29 cellular contexts compared by ENCODE assay signal in the genomic region with DNA sequence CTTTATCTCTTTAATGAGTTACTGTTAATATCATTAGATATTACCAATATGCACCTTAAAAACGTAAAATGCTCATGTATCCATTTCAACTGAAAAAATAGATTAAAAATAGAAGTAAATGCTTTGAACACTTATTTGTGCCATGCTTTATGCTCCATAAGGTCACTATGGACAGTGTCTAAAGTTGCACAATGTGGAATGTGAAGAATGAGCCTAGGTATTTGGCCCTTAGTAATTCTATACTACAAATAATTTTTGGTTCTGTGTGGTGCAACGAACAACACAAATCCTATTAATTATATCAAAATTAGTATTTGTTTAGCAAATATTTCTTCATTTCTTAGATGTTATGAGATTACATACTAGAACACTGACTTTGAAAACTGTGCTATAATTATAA.
"Had no signal": no experiment of that assay in that cellular context is flagged by ENCODE, and none has a peak within 500 bp of the region (broad histone marks: within the 10 kb centered on the region; RNA-seq: fewer than 3 reads in every experiment).

No MANE protein-coding gene starts in this region.

- H3K27me3 ChIP-seq: ascending aorta, cardiac muscle cell had no signal

- H3K27ac ChIP-seq: ascending aorta, cardiac muscle cell, VCaP had no signal

- H3K9me3 ChIP-seq: ascending aorta had no signal

- DNase-seq: activated B cell treated with CpG ODN at 0.5 μM for 24 hours; activated CD4-positive, alpha-beta memory T cell treated with anti-CD3 and anti-CD28 coated beads, Interleukin-2, amount 10 ng/mL, durations not matched to agents 7 days and 5 days; activated CD4-positive, alpha-beta T cell treated with anti-CD3 and anti-CD28 coated beads for 4 hours; activated CD4-positive, alpha-beta T cell treated with anti-CD3 and anti-CD28 coated beads, Interleukin-2, amount 10 ng/mL, durations not matched to agents 24 days and 14 days; activated CD4-positive, alpha-beta T cell treated with anti-CD3 and anti-CD28 coated beads, Interleukin-2, amount 50 U/mL, for 1 hour; activated CD4-positive, alpha-beta T cell treated with anti-CD3 and anti-CD28 coated beads, Interleukin-2, amount 50 U/mL, for 4 hours; activated CD4-positive, CD25-positive, alpha-beta regulatory T cell treated with anti-CD3 and anti-CD28 coated beads, Interleukin-2, amount 50 U/mL, for 72 hours; activated CD8-positive, alpha-beta memory T cell treated with anti-CD3 and anti-CD28 coated beads for 24 hours; activated CD8-positive, alpha-beta memory T cell treated with anti-CD3 and anti-CD28 coated beads, Interleukin-2, amount 10 ng/mL, durations not matched to agents 7 days and 5 days; activated CD8-positive, alpha-beta memory T cell treated with anti-CD3 and anti-CD28 coated beads, Interleukin-2, amount 50 U/mL, for 48 hours; activated CD8-positive, alpha-beta T cell treated with anti-CD3 and anti-CD28 coated beads, Interleukin-2, amount 10 ng/mL, durations not matched to agents 7 days and 5 days; activated effector memory CD4-positive, alpha-beta T cell treated with Interleukin-2 at 50 U/mL for 16 hours; activated gamma-delta T cell; activated naive CD4-positive, alpha-beta T cell treated with anti-CD3 and anti-CD28 coated beads, Interleukin-2, amount 10 ng/mL, durations not matched to agents 7 days and 5 days; activated naive CD4-positive, alpha-beta T cell treated with Interleukin-2 at 50 U/mL for 16 hours; activated naive CD8-positive, alpha-beta T cell treated with anti-CD3 and anti-CD28 coated beads, Interleukin-2, amount 10 ng/mL, durations not matched to agents 7 days and 5 days; activated naive CD8-positive, alpha-beta T cell treated with anti-CD3 and anti-CD28 coated beads, Interleukin-2, amount 50 U/mL, for 24 hours; activated T-cell treated with anti-CD3 and anti-CD28 coated beads, Interleukin-2, amount 50 U/mL, for 24 hours; activated T-cell treated with anti-CD3 and anti-CD28 coated beads, Interleukin-2, amount 50 U/mL, for 48 hours; amygdala; anterior cingulate cortex; caudate nucleus; cerebellar nuclear complex; T-helper 1 cell; T-helper 2 cell; T-helper 9 cell had no signal

- H3K4me1 ChIP-seq: ascending aorta had no signal

- H3K36me3 ChIP-seq: ascending aorta, cardiac muscle cell had no signal

- ATAC-seq: activated CD8-positive, alpha-beta memory T cell treated with anti-CD3 and anti-CD28 coated beads, Interleukin-2, amount 10 ng/mL, durations not matched to agents 7 days and 5 days; activated CD8-positive, alpha-beta T cell treated with anti-CD3 and anti-CD28 coated beads, Interleukin-2, amount 10 ng/mL, durations not matched to agents 7 days and 5 days; activated naive CD8-positive, alpha-beta T cell treated with anti-CD3 and anti-CD28 coated beads, Interleukin-2, amount 50 U/mL, for 24 hours had no signal

- H3K4me3 ChIP-seq: ascending aorta, cardiac muscle cell had no signal
